14 cellular contexts compared by ENCODE assay signal in genomic region chr3:157755254-157755653, GRCh38.
DNase-seq lines count a peak whose midpoint lies in the region; ATAC-seq and TF ChIP-seq lines count a peak whose summit lies in the region.
"Had no signal": no experiment of that assay in that cellular context is flagged by ENCODE, and none has a peak within 500 bp of the region (broad histone marks: within the 10 kb centered on the region; RNA-seq: fewer than 3 reads in every experiment).

No MANE protein-coding gene starts in this region.

- no peak for ATAC-seq in PC-3

- POLR2A ChIA-PET in PC-3 (lab: Charles Lee; ENCODE audit: unreplicated experiment), result no interaction called here

- H3K4me3 ChIP-seq in PC-3 (ENCODE audit: low read length), result no peak overlapping the region
- no peak overlapping the region for H3K4me3 ChIP-seq in epithelial cell of esophagus (ENCODE audit: low read length)
- no peak overlapping the region for H3K4me3 ChIP-seq in neural progenitor cell
- H3K4me3 ChIP-seq in Peyer's patch, result no peak overlapping the region
- H3K4me3 ChIP-seq: breast epithelium, SJCRH30 had no signal

- no peak for DNase-seq in Calu3
- peak; percentile 9 for DNase-seq in PC-3
- DNase-seq in epithelial cell of esophagus (ENCODE audit: low read depth), result no peak
- DNase-seq in neural progenitor cell (ENCODE audit: low spot score), result no peak
- no peak for DNase-seq in DMS79 (lab: John Stamatoyannopoulos, UW)
- no peak for DNase-seq in Peyer's patch
- DNase-seq in activated CD4-positive, alpha-beta T cell treated with anti-CD3 and anti-CD28 coated beads for 48 hours, result no peak
- DNase-seq in NCI-H774 (lab: John Stamatoyannopoulos, UW), result no peak
- DNase-seq: activated CD8-positive, alpha-beta memory T cell treated with anti-CD3 and anti-CD28 coated beads for 24 hours; NCI-H526 treated with DMSO at 0.1 percent for 48 hours; SJCRH30; small intestine had no signal

- peak; percentile 29 for TF ChIP-seq CTCF in Calu3 (IDR thresholded peaks at IDR 0.05; ENCODE audit: unreplicated experiment)
- peak; percentile 54 for TF ChIP-seq CTCF in PC-3 (conservative IDR thresholded peaks at IDR 0.05; ENCODE audit: low read depth, low read length)
- peak; percentile 20 for TF ChIP-seq CTCF in epithelial cell of esophagus (IDR thresholded peaks at IDR 0.05; ENCODE audit: insufficient read depth, low read depth, low read length, missing control alignments)
- peak; percentile 36 for TF ChIP-seq CTCF in neural progenitor cell (IDR thresholded peaks at IDR 0.05)
- no peak for TF ChIP-seq CTCF in Peyer's patch (IDR thresholded peaks at IDR 0.05)

- BruUV-seq in Calu3 (replicated peaks; lab: Mats Ljungman, UMichigan), result no TSS peak
- BruUV-seq in PC-3 (replicated peaks; lab: Mats Ljungman, UMichigan), result no TSS peak

- no peaks in the 10 kb centered on the region for H3K36me3 ChIP-seq in PC-3 (ENCODE audit: low read depth, low read length)
- H3K36me3 ChIP-seq in neural progenitor cell, result no peaks in the 10 kb centered on the region
- H3K36me3 ChIP-seq in Peyer's patch, result no peaks in the 10 kb centered on the region
- H3K36me3 ChIP-seq: breast epithelium, SJCRH30 had no signal

- H3K4me3 Mint-ChIP-seq in Calu3 (ENCODE audit: low read depth, unreplicated experiment) (no peak overlapping the region), neural progenitor cell (peak overlapping the region; percentile 61)
- H3K4me3 Mint-ChIP-seq: nephron had no signal

- H3K79me2 ChIP-seq in PC-3 (ENCODE audit: low read length) (no peaks in the 10 kb centered on the region), neural progenitor cell (ENCODE audit: low read depth) (no peaks in the 10 kb centered on the region)

- no peaks in the 10 kb centered on the region for H4K20me1 ChIP-seq in PC-3 (ENCODE audit: low read length)
- no peaks in the 10 kb centered on the region for H4K20me1 ChIP-seq in neural progenitor cell (ENCODE audit: low read depth)

- no peaks in the 10 kb centered on the region for H3K4me1 ChIP-seq in PC-3 (ENCODE audit: insufficient read depth, low read length)
- H3K4me1 ChIP-seq in neural progenitor cell, result peaks cover 16% of the 10 kb centered on the region
- H3K4me1 ChIP-seq in Peyer's patch, result no peaks in the 10 kb centered on the region
- H3K4me1 ChIP-seq: breast epithelium, SJCRH30 had no signal

- no peak for TF ChIP-seq POLR2A in Peyer's patch (IDR thresholded peaks at IDR 0.05)

- H3K4me1 Mint-ChIP-seq in Calu3 (ENCODE audit: low read depth, unreplicated experiment), result no peaks in the 10 kb centered on the region
- H3K4me1 Mint-ChIP-seq in neural progenitor cell, result peaks cover 40% of the 10 kb centered on the region
- H3K4me1 Mint-ChIP-seq: nephron had no signal

- H2AFZ ChIP-seq in PC-3 (ENCODE audit: low read length) (no peak overlapping the region), neural progenitor cell (replicated peaks) (no peak overlapping the region)

- no peak overlapping the region for H3K27ac ChIP-seq in PC-3 (ENCODE audit: low read length)
- no peak overlapping the region for H3K27ac ChIP-seq in neural progenitor cell
- H3K27ac ChIP-seq in Peyer's patch, result no peak overlapping the region
- H3K27ac ChIP-seq: breast epithelium, SJCRH30 had no signal

- no peaks in the 10 kb centered on the region for H3K9me3 Mint-ChIP-seq in Calu3 (ENCODE audit: low read depth, unreplicated experiment)
- no peaks in the 10 kb centered on the region for H3K9me3 Mint-ChIP-seq in neural progenitor cell
- H3K9me3 Mint-ChIP-seq: nephron had no signal

- no peaks in the 10 kb centered on the region for H3K9me2 ChIP-seq in PC-3 (replicated peaks; ENCODE audit: low read length)

- no peak overlapping the region for H3K9ac ChIP-seq in PC-3 (ENCODE audit: low read length)
- H3K9ac ChIP-seq in neural progenitor cell, result no peak overlapping the region

- H3K27ac Mint-ChIP-seq in Calu3 (ENCODE audit: unreplicated experiment) (no peak overlapping the region), neural progenitor cell (peak overlapping the region; percentile 98)
- H3K27ac Mint-ChIP-seq: nephron had no signal

- 0 out of 2 replicates have a peak, but pooled peaks cover 3% of the 10 kb centered on the region for H3K9me3 ChIP-seq in PC-3 (ENCODE audit: low read length)
- H3K9me3 ChIP-seq in neural progenitor cell (ENCODE audit: low read depth), result no peaks in the 10 kb centered on the region
- no peaks in the 10 kb centered on the region for H3K9me3 ChIP-seq in Peyer's patch
- H3K9me3 ChIP-seq: SJCRH30 had no signal

- H3K27me3 Mint-ChIP-seq in Calu3 (ENCODE audit: unreplicated experiment), result peaks cover 21% of the 10 kb centered on the region
- H3K27me3 Mint-ChIP-seq in neural progenitor cell (ENCODE audit: insufficient read depth, low read depth), result no peaks in the 10 kb centered on the region

- H3F3A ChIP-seq in PC-3 (ENCODE audit: low read length, unreplicated experiment), result no peaks in the 10 kb centered on the region
- no peaks in the 10 kb centered on the region for H3F3A ChIP-seq in neural progenitor cell (ENCODE audit: low read depth)

- CTCF ChIA-PET in Calu3 (lab: Charles Lee), result no interaction called here
- CTCF ChIA-PET in PC-3 (lab: Charles Lee), result no interaction called here

- no peak overlapping the region for H3K4me2 ChIP-seq in PC-3 (ENCODE audit: low read length)
- H3K4me2 ChIP-seq in neural progenitor cell, result no peak overlapping the region

- no peaks in the 10 kb centered on the region for H3K27me3 ChIP-seq in PC-3 (ENCODE audit: low read length)
- H3K27me3 ChIP-seq in neural progenitor cell, result no peaks in the 10 kb centered on the region
- no peaks in the 10 kb centered on the region for H3K27me3 ChIP-seq in Peyer's patch
- H3K27me3 ChIP-seq: breast epithelium, SJCRH30 had no signal

- H3K36me3 Mint-ChIP-seq in Calu3 (ENCODE audit: insufficient read depth, unreplicated experiment), result no peaks in the 10 kb centered on the region
- no peaks in the 10 kb centered on the region for H3K36me3 Mint-ChIP-seq in neural progenitor cell

- intact Hi-C loops in Calu3 (cut with micrococcal nuclease; ENCODE audit: unreplicated experiment), result no loop called here
- intact Hi-C loops in PC-3 (cut with micrococcal nuclease), result no loop called here

Comparison
In these comparisons a context has a peak if more than half of its experiments do, and no peak if none do; other contexts are left out.
1. CTCF ChIP-seq: peak in Calu3 (single experiment), PC-3 (single experiment), epithelial cell of esophagus (single experiment) and neural progenitor cell (single experiment); none in Peyer's patch (0 of 6).